Comparison of ENCODE assay signal across 15 cellular contexts in genomic region chr22:40364431-40364830, GRCh38. TPM values are rescaled to one million over a fixed set of nuclear protein-coding genes. Genes with fewer than 3 reads are reported as not detected.
DNase-seq lines count a peak whose midpoint lies in the region; ATAC-seq and TF ChIP-seq lines count a peak whose summit lies in the region.
"Had no signal": no experiment of that assay in that cellular context is flagged by ENCODE, and none has a peak within 500 bp of the region (broad histone marks: within the 10 kb centered on the region; RNA-seq: fewer than 3 reads in every experiment).

No MANE protein-coding gene starts in this region.

- no peaks in the 10 kb centered on the region for H3K4me1 Mint-ChIP-seq in WTC11
- peaks cover 2% of the 10 kb centered on the region for H3K4me1 Mint-ChIP-seq in memory B cell

- H3K9me3 Mint-ChIP-seq in activated naive CD4-positive, alpha-beta T cell treated with anti-CD3 and anti-CD28 coated beads, Interleukin-2, amount 50 U/mL, for 72 hours = no peaks in the 10 kb centered on the region
- no peaks in the 10 kb centered on the region for H3K9me3 Mint-ChIP-seq in WTC11
- no peaks in the 10 kb centered on the region for H3K9me3 Mint-ChIP-seq in memory B cell

- peak overlapping the region; percentile 40 to 79 for H3K27ac Mint-ChIP-seq in activated naive CD4-positive, alpha-beta T cell treated with anti-CD3 and anti-CD28 coated beads, Interleukin-2, amount 50 U/mL, for 72 hours
- H3K27ac Mint-ChIP-seq in WTC11 (peak overlapping the region; percentile 17; the same call in 1 of the 2 replicates), memory B cell (peak overlapping the region; percentile 10)

- TF ChIP-seq CTCF in WTC11 (IDR thresholded peaks at IDR 0.05) = no peak

- H3K4me3 Mint-ChIP-seq in WTC11 = no peak overlapping the region
- H3K4me3 Mint-ChIP-seq in memory B cell = no peak overlapping the region

- H3K27me3 Mint-ChIP-seq in WTC11 (ENCODE audit: low read depth) (no peaks in the 10 kb centered on the region), memory B cell (no peaks in the 10 kb centered on the region)

- H3K36me3 Mint-ChIP-seq in activated naive CD4-positive, alpha-beta T cell treated with anti-CD3 and anti-CD28 coated beads, Interleukin-2, amount 50 U/mL, for 72 hours = peaks cover 31 to 44% of the 10 kb centered on the region in 2 donors
- H3K36me3 Mint-ChIP-seq in WTC11 (peaks cover 90% of the 10 kb centered on the region), memory B cell (peaks cover 39% of the 10 kb centered on the region)

- POLR2A ChIA-PET in WTC11 (lab: Charles Lee) = no interaction called here

- intact Hi-C loops in Right ventricle myocardium inferior (cut with DNase I) = no loop called here

- no peak for DNase-seq in activated naive CD4-positive, alpha-beta T cell treated with anti-CD3 and anti-CD28 coated beads, Interleukin-2, amount 50 U/mL, for 72 hours (ENCODE audit: low spot score in 2 of 2)
- no peak for DNase-seq in activated naive CD4-positive, alpha-beta T cell (lab: John Stamatoyannopoulos, UW)
- no peak for DNase-seq in WTC11 (ENCODE audit: low spot score)
- no peak for DNase-seq in memory B cell (ENCODE audit: low spot score in 2 of 2)
- no peak for DNase-seq in Right ventricle myocardium inferior (ENCODE audit: missing footprints)
- DNase-seq in nucleus accumbens (lab: John Stamatoyannopoulos, UW) = no peak
- no peak for DNase-seq in activated gamma-delta T cell (lab: John Stamatoyannopoulos, UW)
- DNase-seq: ACHN, DMS 273 treated with DMSO at 0.1 percent for 48 hours, Kasumi-1, NCI-H1105 treated with DMSO at 0.1 percent for 48 hours, NCI-H187 treated with DMSO at 0.1 percent for 48 hours, NCI-H446, Right ventricle myocardium superior had no signal

- CTCF ChIA-PET in WTC11 (lab: Charles Lee) = no interaction called here

- ATAC-seq in activated naive CD4-positive, alpha-beta T cell treated with anti-CD3 and anti-CD28 coated beads, Interleukin-2, amount 50 U/mL, for 72 hours = no peak
- ATAC-seq in WTC11 (no peak), memory B cell (ENCODE audit: low read depth) (no peak), Right ventricle myocardium inferior (no peak)
- ATAC-seq: Panc1 had no signal

TF ChIP-seq in WTC11, 78 proteins besides CTCF, POLR2A, EP300 and RAD21:
- no peak for TF ChIP-seq E2F4 (CRISPR knock-in tag; IDR thresholded peaks at IDR 0.05; ENCODE audit: borderline replicate concordance, low read depth)
- no peak for TF ChIP-seq HMGXB4 (CRISPR knock-in tag; IDR thresholded peaks at IDR 0.05)
TF ChIP-seq in WTC11: peak in this region for 0.

RNA-seq across cellular contexts. Expression of gene SGSM3, which starts 6.0 kb away (rescaled TPM):
- 10 to 100 TPM; 31.8 to 50.2 TPM for total RNA-seq in activated naive CD4-positive, alpha-beta T cell treated with anti-CD3 and anti-CD28 coated beads, Interleukin-2, amount 50 U/mL, for 72 hours
- total RNA-seq in WTC11 (2021) (81.8 to 96.9 TPM (median 93.0 TPM) in 3 replicates), Right ventricle myocardium inferior (36.8 TPM)

RNA-seq across cellular contexts. Expression of gene ADSL, which starts 18.1 kb away (rescaled TPM):
- total RNA-seq in activated naive CD4-positive, alpha-beta T cell treated with anti-CD3 and anti-CD28 coated beads, Interleukin-2, amount 50 U/mL, for 72 hours = 100 to 1,000 TPM in 1 of 2 donors, 10 to 100 TPM in 1; 97.4 to 135 TPM
- total RNA-seq in WTC11 (2021) = 133 to 154 TPM (median 136 TPM) in 3 replicates
- total RNA-seq in Right ventricle myocardium inferior = 55.3 TPM
